Comparison of ENCODE assay signal across 9 cellular contexts in the genomic region with DNA sequence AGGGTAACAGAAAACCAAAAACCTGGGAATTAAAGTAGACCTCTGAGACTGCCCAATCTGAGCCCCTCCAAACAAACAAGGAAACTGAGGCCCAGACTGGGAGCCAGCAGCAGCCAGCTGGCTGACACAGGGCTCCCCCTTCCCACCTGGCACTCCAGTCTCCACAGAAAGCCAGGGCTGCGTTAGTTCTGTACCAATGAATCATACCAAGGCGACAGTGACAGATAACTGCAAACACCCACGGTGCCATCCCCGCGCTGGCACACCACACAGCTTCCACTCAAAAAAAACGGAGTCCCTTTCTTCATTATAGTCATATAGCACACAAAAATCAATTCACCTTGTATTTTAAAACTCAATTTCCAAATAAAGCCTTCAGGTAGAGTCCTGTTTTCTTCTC. TPM values are rescaled to one million over a fixed set of nuclear protein-coding genes. Genes with fewer than 3 reads are reported as not detected.
DNase-seq lines count a peak whose midpoint lies in the region; ATAC-seq, FAIRE-seq and TF ChIP-seq lines count a peak whose summit lies in the region.
"Had no signal": no experiment of that assay in that cellular context is flagged by ENCODE, and none has a peak within 500 bp of the region (broad histone marks: within the 10 kb centered on the region; RNA-seq: fewer than 3 reads in every experiment).

No MANE protein-coding gene starts in this region.

- BruUV-seq in K562 (replicated peaks; lab: Mats Ljungman, UMichigan): no TSS peak

- TF ChIP-seq CTCF in K562 (IDR thresholded peaks at IDR 0.05 in 2 of 3, conservative IDR thresholded peaks at IDR 0.05 in 1 of 3; ENCODE audit: insufficient read depth in 2 of 3, low read depth in 1 of 3, low read length in 3 of 3) (no peak), testis (IDR thresholded peaks at IDR 0.05) (no peak)

- no peak for TF ChIP-seq RAD21 in K562 (CRISPR knock-in tag; conservative IDR thresholded peaks at IDR 0.05 in 1 of 2, IDR thresholded peaks at IDR 0.05 in 1 of 2)

- intact Hi-C loops in K562 (cut with micrococcal nuclease) (no loop called here), testis (cut with DNase I; ENCODE audit: low total_unique reads) (no loop called here)

- H3K9ac ChIP-seq in K562 (ENCODE audit: insufficient read depth in 1 of 2, low read depth in 2 of 2, low read length in 2 of 2) (peak overlapping the region in 1 of 2 experiments; percentile 97; a peak in 2 of 4 replicates), muscle layer of colon (ENCODE audit: low read length) (peak overlapping the region; percentile 99)

- POLR2A ChIA-PET in K562 (lab: Yijun Ruan, JAX): no interaction called here

- peaks cover 5% of the 10 kb centered on the region for H3K9me1 ChIP-seq in K562 (ENCODE audit: control insufficient read depth, insufficient read depth, low read length)

- FAIRE-seq in K562 (lab: Jason Lieb, UNC): no peak
- FAIRE-seq: G401.6 had no signal

- H3K27me3 ChIP-seq in K562 (ENCODE audit: control insufficient read depth in 2 of 2, insufficient read depth in 2 of 2, low read length in 2 of 2): no peaks in the 10 kb centered on the region; a peak in 1 of 5 replicates
- no peaks in the 10 kb centered on the region for H3K27me3 ChIP-seq in muscle layer of colon (ENCODE audit: control insufficient read depth in 1 of 2, insufficient read depth in 2 of 2, low read length in 2 of 2)
- no peaks in the 10 kb centered on the region for H3K27me3 ChIP-seq in testis

- 78% methylated on average over 6 of the region's 6 CpGs for WGBS in K562 (ENCODE audit: insufficient coverage, low coverage, missing lambda C conversion rate)
- 56 to 59% methylated on average over 6 of the region's 6 CpGs for WGBS in testis, 2 donors

- peaks cover 52% of the 10 kb centered on the region for H3K79me2 ChIP-seq in K562 (ENCODE audit: control insufficient read depth, insufficient read depth, low read length)

- no peaks in the 10 kb centered on the region for H3K9me3 ChIP-seq in K562 (replicated peaks; ENCODE audit: control insufficient read depth, insufficient read depth, low read depth, low read length)
- no peaks in the 10 kb centered on the region for H3K9me3 ChIP-seq in muscle layer of colon (ENCODE audit: low read length)
- H3K9me3 ChIP-seq in testis: no peaks in the 10 kb centered on the region

- peak; percentile 11 for DNase-seq in activated T-cell treated with anti-CD3 and anti-CD28 coated beads for 24 hours (ENCODE audit: low read depth)
- DNase-seq in activated T-cell treated with anti-CD3 and anti-CD28 coated beads, Interleukin-2, amount 50 U/mL, for 1 hour: no peak
- no peak for DNase-seq in K562 (ENCODE audit: extremely low read depth in 1 of 4, low spot score in 3 of 4)
- no peak for DNase-seq in testis
- no peak for DNase-seq in NAMALWA (ENCODE audit: low spot score)
- DNase-seq in amniotic stem cell (lab: John Stamatoyannopoulos, UW): no peak

- H3K27ac ChIP-seq in K562 (ENCODE audit: extremely low read depth, low read depth, low read length): no peak overlapping the region
- peak overlapping the region; percentile 85 for H3K27ac ChIP-seq in muscle layer of colon (ENCODE audit: low read depth, low read length)
- peak overlapping the region; percentile 95 to 96 for H3K27ac ChIP-seq in testis

- no peak for TF ChIP-seq EP300 in K562 (IDR thresholded peaks at IDR 0.05; ENCODE audit: low read length)

- CTCF ChIA-PET in K562 (lab: Yijun Ruan, JAX; ENCODE audit: low intra/inter-chr PET ratio): no interaction called here

- H3K4me3 ChIP-seq in K562 (no peak overlapping the region; the same call in 1 of the 2 replicates), muscle layer of colon (ENCODE audit: low read depth in 1 of 2, low read length in 2 of 2) (peak overlapping the region in 1 of 2 donors; percentile 89), testis (peak overlapping the region in 1 of 2 donors; percentile 91)

- in situ Hi-C loops in K562 (cut with MboI): no loop called here

- H3K4me1 ChIP-seq in K562 (replicated peaks in 1 of 2; ENCODE audit: control insufficient read depth in 2 of 2, insufficient read depth in 2 of 2, low read length in 2 of 2) (peaks cover 3 to 42% of the 10 kb centered on the region in 2 experiments; a peak in 4 of 5 replicates), muscle layer of colon (ENCODE audit: insufficient read depth, low read length) (peaks cover 54% of the 10 kb centered on the region), testis (peaks cover 61% of the 10 kb centered on the region)

- no peak for TF ChIP-seq POLR2A in K562 (conservative IDR thresholded peaks at IDR 0.05)
- no peak for TF ChIP-seq POLR2A in testis (IDR thresholded peaks at IDR 0.05)

- H4K20me1 ChIP-seq in K562 (replicated peaks; ENCODE audit: control insufficient read depth, insufficient read depth, low read length): no peaks in the 10 kb centered on the region; the same call in 1 of the 2 replicates

- H3K4me2 ChIP-seq in K562 (ENCODE audit: insufficient read depth, low read length): 0 out of 2 replicates have a peak overlapping the region, but pooled peaks have one; percentile 85

- ATAC-seq in K562: no peak
- no peak for ATAC-seq in HG03342 (IDR thresholded peaks at IDR 0.05; ENCODE audit: unreplicated experiment)

- H2AFZ ChIP-seq in K562 (ENCODE audit: low read depth, low read length): no peak overlapping the region

- H3K36me3 ChIP-seq in K562 (ENCODE audit: control insufficient read depth, insufficient read depth, low read length) (peaks cover 5% of the 10 kb centered on the region; the same call in 1 of the 3 replicates), muscle layer of colon (ENCODE audit: insufficient read depth, low read length) (no peaks in the 10 kb centered on the region), testis (ENCODE audit: low read depth, missing control alignments) (no peaks in the 10 kb centered on the region)

RNA-seq across cellular contexts. Expression of gene PER2, which starts 1.4 kb away (rescaled TPM):
- 22.3 and 47.8 TPM in 2 replicates for total RNA-seq in K562 (2011; cell fraction: chromatin; rRNA removed; ENCODE audit: low replicate concordance)
- total RNA-seq in K562 (2011; cell fraction: nucleolus; rRNA removed): 14.6 and 18.5 TPM in 2 replicates
- total RNA-seq in K562 (2011; cell fraction: nucleoplasm; rRNA removed): 15.5 and 19.4 TPM in 2 replicates
- 3.9 and 4.7 TPM in 2 replicates for total RNA-seq in K562 (2014; rRNA removed)
- total RNA-seq in K562 (2014; rRNA removed; fragmentation: Illumina TruSeq; extraction: Trizol): 2.8 and 3.5 TPM in 2 replicates
- 2.5 and 2.6 TPM in 2 replicates for total RNA-seq in K562 (2015; rRNA removed; fragmentation: Illumina TruSeq; extraction: Trizol)
- 7.7 and 10.3 TPM in 2 replicates for total RNA-seq in K562 (2021)
- polyA plus RNA-seq in K562 (2011; rRNA removed): 2.4 and 3.1 TPM in 2 replicates
- 1.4 and 1.8 TPM in 2 replicates for polyA plus RNA-seq in K562 (2011; cell fraction: cytosol; rRNA removed)
- polyA plus RNA-seq in K562 (2011; cell fraction: nucleus; rRNA removed): 6.3 and 8.2 TPM in 2 replicates
- 1.3 and 2.0 TPM in 2 replicates for polyA plus RNA-seq in K562 (2012)
- 3.3 and 4.1 TPM in 2 replicates for polyA plus RNA-seq in K562 (2014; fragmentation: Illumina TruSeq; extraction: Trizol)
- 1 to 10 TPM; 1.1 to 1.8 TPM for polyA plus RNA-seq in K562 (2014; fragmentation: Nextera tagmentation; extraction: Ambion mirVana)
- polyA plus RNA-seq in K562 (2014; rRNA removed): 2.9 and 3.1 TPM in 2 replicates
- polyA minus RNA-seq in K562 (2011; rRNA and poly(A)+ RNA removed): 9.8 and 10.6 TPM in 2 replicates
- 3.5 and 8.4 TPM in 2 replicates for polyA minus RNA-seq in K562 (2011; cell fraction: cytosol; rRNA and poly(A)+ RNA removed)
- polyA minus RNA-seq in K562 (2011; cell fraction: nucleus; rRNA and poly(A)+ RNA removed): 10.9 and 14.4 TPM in 2 replicates
- total RNA-seq in testis: 10 to 100 TPM; 55.5 to 59.1 TPM
- 29.8 TPM for polyA plus RNA-seq in testis (ENCODE audit: insufficient read depth, low read depth, low replicate concordance)

RNA-seq across cellular contexts. Expression of gene TRAF3IP1, which starts 33.3 kb away (rescaled TPM):
- 5.1 and 10.4 TPM in 2 replicates for total RNA-seq in K562 (2011; cell fraction: chromatin; rRNA removed; ENCODE audit: low replicate concordance)
- total RNA-seq in K562 (2011; cell fraction: nucleolus; rRNA removed): 0.83 and 3.6 TPM in 2 replicates
- 2.3 and 4.4 TPM in 2 replicates for total RNA-seq in K562 (2011; cell fraction: nucleoplasm; rRNA removed)
- total RNA-seq in K562 (2014; rRNA removed) (2.9 and 3.3 TPM in 2 replicates), K562 (2014; rRNA removed; fragmentation: Illumina TruSeq; extraction: Trizol) (3.4 and 3.9 TPM in 2 replicates), K562 (2015; rRNA removed; fragmentation: Illumina TruSeq; extraction: Trizol) (3.8 and 5.1 TPM in 2 replicates), K562 (2021) (5.5 and 7.4 TPM in 2 replicates), testis (10 to 100 TPM; 22.1 to 38.0 TPM)
- polyA plus RNA-seq in K562 (2011; rRNA removed) (2.2 and 2.6 TPM in 2 replicates), K562 (2014; fragmentation: Illumina TruSeq; extraction: Trizol) (4.3 and 6.2 TPM in 2 replicates), K562 (2014; fragmentation: Nextera tagmentation; extraction: Ambion mirVana) (1 to 10 TPM; 1.3 to 1.4 TPM), K562 (2014; rRNA removed) (3.2 and 4.5 TPM in 2 replicates), testis (ENCODE audit: insufficient read depth, low read depth, low replicate concordance) (40.9 TPM)
- polyA plus RNA-seq in K562 (2011; cell fraction: cytosol; rRNA removed): 1.6 and 1.7 TPM in 2 replicates
- 1.3 and 2.1 TPM in 2 replicates for polyA plus RNA-seq in K562 (2011; cell fraction: nucleus; rRNA removed)
- polyA plus RNA-seq in K562 (2012): 2.9 and 3.8 TPM in 2 replicates
- polyA minus RNA-seq in K562 (2011; rRNA and poly(A)+ RNA removed): 1.4 and 1.8 TPM in 2 replicates
- polyA minus RNA-seq in K562 (2011; cell fraction: cytosol; rRNA and poly(A)+ RNA removed): 2.7 and 4.0 TPM in 2 replicates
- polyA minus RNA-seq in K562 (2011; cell fraction: nucleus; rRNA and poly(A)+ RNA removed): 1.6 and 1.8 TPM in 2 replicates

RNA-seq across cellular contexts. Expression of gene HES6, which starts 47.1 kb away (rescaled TPM):
- total RNA-seq in K562 (2011; cell fraction: chromatin; rRNA removed; ENCODE audit: low replicate concordance): 20.8 and 62.6 TPM in 2 replicates
- total RNA-seq in K562 (2011; cell fraction: nucleolus; rRNA removed): 90.9 and 91.5 TPM in 2 replicates
- 44.9 and 53.6 TPM in 2 replicates for total RNA-seq in K562 (2011; cell fraction: nucleoplasm; rRNA removed)
- 110 and 166 TPM in 2 replicates for total RNA-seq in K562 (2014; rRNA removed)
- 12.8 and 17.8 TPM in 2 replicates for total RNA-seq in K562 (2014; rRNA removed; fragmentation: Illumina TruSeq; extraction: Trizol)
- 29.2 and 31.2 TPM in 2 replicates for total RNA-seq in K562 (2015; rRNA removed; fragmentation: Illumina TruSeq; extraction: Trizol)
- total RNA-seq in K562 (2021): 123 and 133 TPM in 2 replicates
- 34.9 and 45.1 TPM in 2 replicates for polyA plus RNA-seq in K562 (2011; rRNA removed)
- 40.0 and 148 TPM in 2 replicates for polyA plus RNA-seq in K562 (2011; cell fraction: cytosol; rRNA removed)
- 166 and 257 TPM in 2 replicates for polyA plus RNA-seq in K562 (2011; cell fraction: nucleus; rRNA removed)
- 48.6 and 54.6 TPM in 2 replicates for polyA plus RNA-seq in K562 (2012)
- 20.0 and 27.6 TPM in 2 replicates for polyA plus RNA-seq in K562 (2014; fragmentation: Illumina TruSeq; extraction: Trizol)
- polyA plus RNA-seq in K562 (2014; fragmentation: Nextera tagmentation; extraction: Ambion mirVana): 1 to 10 TPM; 6.2 to 9.0 TPM
- polyA plus RNA-seq in K562 (2014; rRNA removed): 131 and 180 TPM in 2 replicates
- polyA minus RNA-seq in K562 (2011; rRNA and poly(A)+ RNA removed): 1.7 and 2.4 TPM in 2 replicates
- polyA minus RNA-seq in K562 (2011; cell fraction: cytosol; rRNA and poly(A)+ RNA removed): 17.7 and 26.8 TPM in 2 replicates
- 21.7 and 21.8 TPM in 2 replicates for polyA minus RNA-seq in K562 (2011; cell fraction: nucleus; rRNA and poly(A)+ RNA removed)
- 10 to 100 TPM; 22.0 to 40.3 TPM for total RNA-seq in testis
- 21.3 TPM for polyA plus RNA-seq in testis (ENCODE audit: insufficient read depth, low read depth, low replicate concordance)
